ENCODE assay signal across 19 cellular contexts in the genomic region with DNA sequence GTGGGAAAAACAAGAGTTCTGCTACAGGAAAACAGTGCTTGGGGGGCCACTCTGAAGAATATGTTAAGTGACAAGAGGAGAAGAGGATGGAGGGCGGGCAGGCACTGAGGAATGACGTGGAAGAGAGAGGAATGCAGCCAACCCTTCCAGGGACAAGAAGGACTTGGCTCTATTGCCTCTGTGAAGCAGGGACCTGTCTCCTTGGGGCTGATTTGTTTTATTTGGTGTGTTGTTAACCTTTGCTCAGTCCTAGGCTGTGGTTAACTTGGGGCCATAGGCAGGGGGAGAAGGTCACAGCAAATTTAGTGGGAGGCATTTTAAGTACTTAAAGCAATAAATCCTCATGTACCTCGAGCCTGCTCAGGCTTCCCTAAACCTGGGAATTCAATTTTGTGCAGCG. TPM values are rescaled to one million over a fixed set of nuclear protein-coding genes. Genes with fewer than 3 reads are reported as not detected.
A peak's percentile ranks its signal among the peaks of the same experiment; 100 is the strongest.
DNase-seq lines count a peak whose midpoint lies in the region; ATAC-seq and TF ChIP-seq lines count a peak whose summit lies in the region.
"Had no signal": no experiment of that assay in that cellular context is flagged by ENCODE, and none has a peak within 500 bp of the region (broad histone marks: within the 10 kb centered on the region; RNA-seq: fewer than 3 reads in every experiment).

No MANE protein-coding gene starts in this region.

- intact Hi-C loops in A673 (cut with micrococcal nuclease; ENCODE audit: unreplicated experiment) = no loop called here
- intact Hi-C loops in left cardiac atrium (cut with DNase I) = no loop called here
- intact Hi-C loops in adrenal gland (cut with DNase I) = no loop called here

- POLR2A ChIA-PET in A673 (lab: Charles Lee; ENCODE audit: low non-redundant PET) = no interaction called here
- POLR2A ChIA-PET in HEK293 (lab: Yijun Ruan, JAX) = no interaction called here

- H3K9me3 ChIP-seq in A673 (ENCODE audit: low read depth, low read length, poor library complexity, severe bottlenecking) (no peaks in the 10 kb centered on the region), HEK293 (ENCODE audit: control insufficient read depth, insufficient read depth, low read depth, low read length) (no peaks in the 10 kb centered on the region), SJCRH30 (replicated peaks) (no peaks in the 10 kb centered on the region), adrenal gland (replicated peaks in 1 of 3) (no peaks in the 10 kb centered on the region)
- H3K9me3 ChIP-seq: A549 had no signal

- TF ChIP-seq CTCF in A673 (conservative IDR thresholded peaks at IDR 0.05; ENCODE audit: low read depth, low read length) (no peak), HEK293 (tag by site-specific recombination; IDR thresholded peaks at IDR 0.05) (no peak), adrenal gland (IDR thresholded peaks at IDR 0.05) (no peak)

- H3K27ac ChIP-seq in A673 (ENCODE audit: low read depth, low read length, poor library complexity, severe bottlenecking) = peak overlapping the region; percentile 93
- H3K27ac ChIP-seq in HEK293 (ENCODE audit: extremely low read depth, low read depth, low read length) = no peak overlapping the region
- H3K27ac ChIP-seq in SJCRH30 = no peak overlapping the region
- no peak overlapping the region for H3K27ac ChIP-seq in adrenal gland
- H3K27ac ChIP-seq: A549, C4-2B had no signal

- DNase-seq in A673 (ENCODE audit: low spot score) (no peak), left cardiac atrium (no peak), left kidney (ENCODE audit: low read depth, low spot score) (peak; percentile 72), SJCRH30 (no peak), adrenal gland (no peak)
- DNase-seq: DMS 273 treated with DMSO at 0.1 percent for 48 hours, MV-4-11, NCI-H1417 treated with DMSO at 0.1 percent for 48 hours, NCI-H2029 treated with DMSO at 0.1 percent for 48 hours, NCI-H2171 treated with DMSO at 0.1 percent for 48 hours, NCI-H510A, SHP77 had no signal

- peak; percentile 59 to 61 for ATAC-seq in left cardiac atrium
- no peak for ATAC-seq in HG03095 (IDR thresholded peaks at IDR 0.05; ENCODE audit: unreplicated experiment)
- no peak for ATAC-seq in HG02571 (IDR thresholded peaks at IDR 0.05; ENCODE audit: unreplicated experiment)
- ATAC-seq: A549, K562, Panc1 had no signal

- peaks cover 58% of the 10 kb centered on the region for H3K4me1 ChIP-seq in A673 (ENCODE audit: insufficient read depth, low read length, poor library complexity, severe bottlenecking)
- H3K4me1 ChIP-seq in HEK293 (ENCODE audit: control insufficient read depth, insufficient read depth, low read length) = peaks cover 14% of the 10 kb centered on the region
- H3K4me1 ChIP-seq in SJCRH30 = no peaks in the 10 kb centered on the region
- no peaks in the 10 kb centered on the region for H3K4me1 ChIP-seq in adrenal gland (replicated peaks in 1 of 2)
- H3K4me1 ChIP-seq: A549 had no signal

- no peak for TF ChIP-seq POLR2A in adrenal gland (IDR thresholded peaks at IDR 0.05)

- H3K27me3 ChIP-seq in A673 (replicated peaks; ENCODE audit: insufficient read depth, low read depth, low read length, poor library complexity) = no peaks in the 10 kb centered on the region
- no peaks in the 10 kb centered on the region for H3K27me3 ChIP-seq in SJCRH30
- no peaks in the 10 kb centered on the region for H3K27me3 ChIP-seq in adrenal gland

- 28 to 45% (median 41%) methylated on average over 4 of the region's 4 CpGs for WGBS in adrenal gland, 4 donors

- CTCF ChIA-PET in A673 (lab: Charles Lee) = interaction anchor here (0.6 kb wide), 1 partner anchor 342 kb away, joined by 8 read pairs; no protein-coding TSS in a partner anchor
- CTCF ChIA-PET in HEK293 (lab: Yijun Ruan, JAX) = no interaction called here

- H3K4me3 ChIP-seq in A673 (ENCODE audit: low read depth, low read length, poor library complexity, severe bottlenecking) = no peak overlapping the region
- no peak overlapping the region for H3K4me3 ChIP-seq in HEK293 (ENCODE audit: low read depth, low read length)
- H3K4me3 ChIP-seq in SJCRH30 = no peak overlapping the region
- H3K4me3 ChIP-seq in adrenal gland = no peak overlapping the region
- H3K4me3 ChIP-seq: A549, K562 had no signal

- BruUV-seq in A673 (replicated peaks; lab: Mats Ljungman, UMichigan) = no TSS peak

- H3K36me3 ChIP-seq in A673 (ENCODE audit: insufficient read depth, low read length, poor library complexity, severe bottlenecking) (no peaks in the 10 kb centered on the region), HEK293 (ENCODE audit: control insufficient read depth in 2 of 2, insufficient read depth in 1 of 2, low read length in 2 of 2) (no peaks in the 10 kb centered on the region), SJCRH30 (no peaks in the 10 kb centered on the region), adrenal gland (replicated peaks in 1 of 2) (no peaks in the 10 kb centered on the region)

TF ChIP-seq in HEK293, 187 proteins besides CTCF, POLR2A, EP300 and RAD21:
- TF ChIP-seq ZBTB21 (tag by site-specific recombination; IDR thresholded peaks at IDR 0.05) (no peak), FEZF1 (tag by site-specific recombination; IDR thresholded peaks at IDR 0.05) (peak; percentile 87), WT1 (tag by site-specific recombination; IDR thresholded peaks at IDR 0.05) (peak; percentile 87), ZNF843 (tag by site-specific recombination; IDR thresholded peaks at IDR 0.05) (0 out of 2 replicates have a peak, but pooled peaks have one; percentile 58), SP7 (tag by site-specific recombination; IDR thresholded peaks at IDR 0.05) (peak; percentile 34; the same call in 1 of the 2 replicates), ZNF23 (tag by site-specific recombination; IDR thresholded peaks at IDR 0.05; ENCODE audit: borderline replicate concordance) (no peak), GLIS1 (tag by site-specific recombination; IDR thresholded peaks at IDR 0.05) (peak; percentile 89), ZNF391 (tag by site-specific recombination; IDR thresholded peaks at IDR 0.05; ENCODE audit: borderline replicate concordance, low read depth) (no peak)

RNA-seq across cellular contexts. Expression of gene KIF4B, which starts 39.9 kb away (rescaled TPM):
- total RNA-seq in A673 (2021) (0.77 and 0.79 TPM in 2 replicates), left cardiac atrium (under 1 TPM in 1 of 2 donors, not detected in 1; 0.05 TPM), adrenal gland (under 1 TPM in 1 of 8 donors, not detected in 7; 0.09 TPM)
- total RNA-seq in SJCRH30 (2014; rRNA removed; shearing (Covaris generic)) = 0.02 and 0.03 TPM in 2 replicates
- not detected for polyA plus RNA-seq in adrenal gland

Comparison
In these comparisons a context has a peak if more than half of its experiments do, and no peak if none do; other contexts are left out.
1. ATAC-seq: peak in left cardiac atrium (2 of 2); none in HG03095 (single experiment) and HG02571 (single experiment).